In the genomic region with DNA sequence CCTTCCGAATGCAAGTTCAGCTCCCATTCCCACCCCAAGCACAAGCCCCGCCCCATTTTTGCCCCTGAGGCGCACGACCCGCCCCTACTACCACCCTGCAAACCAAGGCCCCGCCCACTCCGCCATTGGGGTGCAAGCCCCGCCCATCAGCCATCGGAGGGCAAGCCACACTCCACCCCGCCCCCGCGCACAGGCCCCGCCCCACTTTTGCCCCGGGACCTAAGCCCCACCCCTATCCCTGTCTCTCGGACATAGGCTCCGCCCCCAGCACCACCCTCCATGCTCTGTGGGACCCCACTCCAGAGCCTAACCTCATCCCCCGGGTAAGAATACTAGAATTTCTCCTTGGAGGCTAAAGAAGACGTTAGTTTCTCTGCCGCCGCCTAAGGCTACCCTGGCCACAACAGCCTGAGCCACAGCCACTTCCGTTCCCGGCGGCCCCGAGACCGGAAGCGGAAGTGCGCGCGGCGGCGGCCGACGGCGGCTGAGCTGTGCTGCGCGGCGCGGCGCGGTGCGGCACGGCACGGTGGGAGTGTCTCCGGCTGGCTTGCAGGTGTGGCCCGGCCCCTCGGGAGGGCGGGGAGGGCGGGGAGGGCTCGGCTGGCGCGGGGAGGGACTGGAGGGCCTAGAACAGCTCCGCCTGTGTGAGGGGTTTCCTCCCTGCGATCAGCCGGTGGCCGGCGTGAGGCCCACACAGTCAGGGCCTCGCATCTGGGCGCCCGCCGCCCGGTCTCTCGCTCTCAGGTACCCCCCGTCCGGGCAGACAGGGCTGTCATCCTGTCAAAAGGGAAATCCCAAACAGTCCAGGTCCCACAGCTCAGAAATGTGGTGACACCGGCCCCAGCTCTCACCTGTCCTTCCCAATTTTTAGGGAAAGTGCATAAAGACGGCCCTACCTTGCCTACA, we compare ENCODE assay signal across 8 cellular contexts. TPM values are rescaled to one million over a fixed set of nuclear protein-coding genes. Genes with fewer than 3 reads are reported as not detected.
DNase-seq lines count a peak whose midpoint lies in the region; ATAC-seq and TF ChIP-seq lines count a peak whose summit lies in the region.

A gene (plus strand): TSS at position 451 of the 906 bp plus-strand sequence. CDS start 3,444 bp downstream, outside the sequence.

- peaks cover 25% of the 10 kb centered on the region for H3K36me3 Mint-ChIP-seq in effector memory CD8-positive, alpha-beta T cell (ENCODE audit: insufficient read depth)

- no peaks in the 10 kb centered on the region for H3K9me3 Mint-ChIP-seq in effector memory CD8-positive, alpha-beta T cell

- no peak within 1 kb of the TSS for H2BK5ac ChIP-seq in mesenchymal stem cell (ENCODE audit: low read depth, low read length, poor library complexity, severe bottlenecking)

- H4K8ac ChIP-seq in mesenchymal stem cell (ENCODE audit: low read length), result peak within 1 kb of the TSS; percentile 91

- no peak within 1 kb of the TSS for H3K23ac ChIP-seq in mesenchymal stem cell (ENCODE audit: low read length in 2 of 2)

- peak within 1 kb of the TSS; percentile 97 to 98 for H3K27ac Mint-ChIP-seq in effector memory CD8-positive, alpha-beta T cell

- H3K4me1 Mint-ChIP-seq in effector memory CD8-positive, alpha-beta T cell (ENCODE audit: low read depth in 2 of 2), result peaks cover 10 to 11% of the 10 kb centered on the region in 2 donors

- TF ChIP-seq CTCF in GM20000 (IDR thresholded peaks at IDR 0.05; ENCODE audit: extremely low read depth, missing control alignments), result no peak

- peaks cover 12% of the 10 kb centered on the region for H3K79me1 ChIP-seq in mesenchymal stem cell (replicated peaks; ENCODE audit: low read length, poor library complexity, severe bottlenecking)

- peaks cover 11 to 12% of the 10 kb centered on the region in 2 experiments for H3K36me3 ChIP-seq in mesenchymal stem cell (ENCODE audit: control insufficient read depth in 1 of 2, insufficient read depth in 2 of 2, low read depth in 1 of 2, low read length in 2 of 2)

- H3K27ac ChIP-seq in mesenchymal stem cell (ENCODE audit: low read length, poor library complexity, severe bottlenecking), result peak within 1 kb of the TSS; percentile 99

- under 1% methylated on average over 48 of the region's 66 CpGs for WGBS in mesenchymal stem cell

- peak within 1 kb of the TSS; percentile 71 for H3K4me2 ChIP-seq in mesenchymal stem cell (ENCODE audit: low read length, poor library complexity, severe bottlenecking)

- peak within 1 kb of the TSS; percentile 68 to 95 for H3K18ac ChIP-seq in mesenchymal stem cell (ENCODE audit: low read depth in 1 of 2, low read length in 2 of 2)

- H3K9ac ChIP-seq in mesenchymal stem cell (ENCODE audit: low read length), result peak within 1 kb of the TSS; percentile 97

- H2AK5ac ChIP-seq in mesenchymal stem cell (ENCODE audit: low read length, severe bottlenecking), result no peak within 1 kb of the TSS

- H3K4me1 ChIP-seq in mesenchymal stem cell (ENCODE audit: control insufficient read depth, insufficient read depth, low read depth, low read length), result peaks cover 2% of the 10 kb centered on the region

- DNase-seq in COLO668 (lab: John Stamatoyannopoulos, UW; ENCODE audit: unreplicated experiment) (peak; percentile 91), GM20000 (ENCODE audit: low spot score) (peak; percentile 97), HT-29 (ENCODE audit: low spot score) (peak; percentile 77), mesenchymal stem cell (peak; percentile 87)
- peak; percentile 99 for DNase-seq in NK-92 treated with Interleukin-12 subunit alpha and Interleukin-12 subunit beta, amount 100 ng/mL, for 24 hours (lab: John Stamatoyannopoulos, UW)
- peak; percentile 93 to 99 (median 99) for DNase-seq in activated CD8-positive, alpha-beta memory T cell treated with anti-CD3 and anti-CD28 coated beads for 48 hours (ENCODE audit: low read depth in 2 of 3, low spot score in 2 of 3)
- peak; percentile 94 to 98 (median 97) for DNase-seq in effector memory CD8-positive, alpha-beta T cell
- DNase-seq in stimulated activated CD8-positive, alpha-beta memory T cell treated with anti-CD3 and anti-CD28 coated beads, Interleukin-12 subunit alpha, Interleukin-12 subunit beta, amount 100 ng/mL, for 24 hours (ENCODE audit: extremely low read depth), result peak; percentile 99

- H2AFZ ChIP-seq in mesenchymal stem cell (ENCODE audit: low read depth, low read length), result peak within 1 kb of the TSS; percentile 55

- peak within 1 kb of the TSS; percentile 73 to 94 for H3K4ac ChIP-seq in mesenchymal stem cell (ENCODE audit: low read depth in 1 of 2, low read length in 2 of 2)

- H3K27me3 ChIP-seq in mesenchymal stem cell (ENCODE audit: control insufficient read depth in 1 of 2, insufficient read depth in 1 of 2, low read length in 2 of 2), result no peaks in the 10 kb centered on the region

- H3K14ac ChIP-seq in mesenchymal stem cell (ENCODE audit: low read length in 2 of 2), result peak within 1 kb of the TSS in 1 of 2 experiments; percentile 23

- H2BK15ac ChIP-seq in mesenchymal stem cell (ENCODE audit: low read depth, poor library complexity, severe bottlenecking), result peak within 1 kb of the TSS; percentile 96

- peak within 1 kb of the TSS; percentile 71 for H4K91ac ChIP-seq in mesenchymal stem cell (ENCODE audit: low read length)

- peak within 1 kb of the TSS; percentile 86 to 92 for H3K4me3 Mint-ChIP-seq in effector memory CD8-positive, alpha-beta T cell

- no peaks in the 10 kb centered on the region for H3K27me3 Mint-ChIP-seq in effector memory CD8-positive, alpha-beta T cell

- H2BK120ac ChIP-seq in mesenchymal stem cell (ENCODE audit: low read depth, low read length), result peak within 1 kb of the TSS; percentile 99

- peak within 1 kb of the TSS; percentile 87 to 98 for H3K4me3 ChIP-seq in mesenchymal stem cell (ENCODE audit: insufficient read depth in 1 of 2, low read depth in 1 of 2, low read length in 2 of 2)

- no peak within 1 kb of the TSS for H2BK12ac ChIP-seq in mesenchymal stem cell (ENCODE audit: low read length in 2 of 2)

- H3K9me3 ChIP-seq in mesenchymal stem cell (ENCODE audit: control insufficient read depth, low read length), result no peaks in the 10 kb centered on the region

- ATAC-seq in effector memory CD8-positive, alpha-beta T cell (replicated peaks), result peak; percentile 90

RNA-seq across cellular contexts. Expression of the gene that starts here (rescaled TPM):
- 2.3 and 2.6 TPM in 2 replicates for total RNA-seq in HT-29 (2014; rRNA removed; shearing (Covaris generic))
- 5.9 TPM for polyA plus RNA-seq in mesenchymal stem cell (2013, experiment 1 of 2)
- polyA plus RNA-seq in mesenchymal stem cell (2013, experiment 2 of 2), result 5.6 TPM

Comparison
In these comparisons a context has a peak if more than half of its experiments do, and no peak if none do; other contexts are left out.
1. Peak in every context shown above with its lines: DNase-seq, ATAC-seq, H3K4me3 ChIP-seq and H3K27ac ChIP-seq.